ENCODE assay signal across 8 cellular contexts in the genomic region with DNA sequence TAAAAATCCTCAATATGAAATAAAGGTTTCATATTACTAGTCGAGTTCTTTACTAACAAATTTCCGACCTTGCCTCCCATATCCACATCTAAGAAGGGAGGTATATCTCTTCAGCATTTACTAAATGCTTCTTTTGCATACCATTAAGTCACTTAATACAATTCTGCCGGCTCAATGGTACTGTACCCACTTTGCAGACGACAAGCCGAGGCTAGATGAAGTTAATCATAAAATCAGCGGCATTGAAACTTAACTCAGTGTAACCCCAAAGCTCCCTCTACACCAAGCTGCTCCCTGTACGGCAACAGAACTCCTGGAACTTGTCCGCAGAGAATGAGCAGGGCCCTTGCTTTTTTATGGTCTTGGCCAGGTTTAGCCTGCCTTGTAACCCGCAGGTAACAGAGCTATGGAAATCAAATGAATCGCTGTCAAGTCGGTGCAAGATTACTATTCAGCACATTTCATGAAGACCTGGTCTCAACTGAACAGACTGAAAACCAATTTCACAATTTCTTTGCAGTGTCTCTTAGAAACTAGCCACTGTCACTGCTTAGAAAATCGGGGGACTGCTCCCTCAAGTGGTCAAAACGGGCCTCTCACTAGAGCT. TPM values are rescaled to one million over a fixed set of nuclear protein-coding genes. Genes with fewer than 3 reads are reported as not detected.
DNase-seq lines count a peak whose midpoint lies in the region; ATAC-seq and TF ChIP-seq lines count a peak whose summit lies in the region.

No MANE protein-coding gene starts in this region.

- TF ChIP-seq EP300 in tibial nerve (IDR thresholded peaks at IDR 0.05) = no peak

- no peaks in the 10 kb centered on the region for H3K27me3 Mint-ChIP-seq in activated CD4-positive, alpha-beta T cell treated with anti-CD3 and anti-CD28 coated beads, Interleukin-2, amount 10 ng/mL, durations not matched to agents 7 days and 5 days

- H3K4me3 Mint-ChIP-seq in activated CD4-positive, alpha-beta T cell treated with anti-CD3 and anti-CD28 coated beads, Interleukin-2, amount 10 ng/mL, durations not matched to agents 7 days and 5 days = peak overlapping the region; percentile 94

- no peaks in the 10 kb centered on the region for H3K9me3 Mint-ChIP-seq in activated CD4-positive, alpha-beta T cell treated with anti-CD3 and anti-CD28 coated beads, Interleukin-2, amount 10 ng/mL, durations not matched to agents 7 days and 5 days

- no peaks in the 10 kb centered on the region for H3K36me3 ChIP-seq in body of pancreas (replicated peaks in 1 of 2; ENCODE audit: insufficient read depth in 1 of 2, low read depth in 2 of 2)
- H3K36me3 ChIP-seq in right lobe of liver = no peaks in the 10 kb centered on the region
- no peaks in the 10 kb centered on the region for H3K36me3 ChIP-seq in tibial nerve

- peak overlapping the region; percentile 97 for H3K27ac Mint-ChIP-seq in activated CD4-positive, alpha-beta T cell treated with anti-CD3 and anti-CD28 coated beads, Interleukin-2, amount 10 ng/mL, durations not matched to agents 7 days and 5 days

- peak; percentile 20 for DNase-seq in activated CD4-positive, alpha-beta T cell treated with anti-CD3 and anti-CD28 coated beads, Interleukin-2, amount 10 ng/mL, durations not matched to agents 7 days and 5 days
- DNase-seq in activated CD4-positive, alpha-beta T cell treated with anti-CD3 and anti-CD28 coated beads for 4 hours = no peak
- no peak for DNase-seq in body of pancreas
- DNase-seq in right lobe of liver = no peak
- DNase-seq in tibial nerve (ENCODE audit: low spot score in 2 of 2) = no peak
- no peak for DNase-seq in kidney tubule cell (ENCODE audit: low spot score)

- H3K9me3 ChIP-seq in body of pancreas = no peaks in the 10 kb centered on the region
- no peaks in the 10 kb centered on the region for H3K9me3 ChIP-seq in right lobe of liver
- H3K9me3 ChIP-seq in tibial nerve = no peaks in the 10 kb centered on the region

- TF ChIP-seq CTCF in body of pancreas (IDR thresholded peaks at IDR 0.05) = no peak
- no peak for TF ChIP-seq CTCF in right lobe of liver (IDR thresholded peaks at IDR 0.05)
- no peak for TF ChIP-seq CTCF in tibial nerve (IDR thresholded peaks at IDR 0.05)

- peak; percentile 3 for ATAC-seq in HG03354 (IDR thresholded peaks at IDR 0.05; ENCODE audit: poor library complexity, severe bottlenecking, unreplicated experiment)
- peak; percentile 8 for ATAC-seq in body of pancreas
- ATAC-seq in right lobe of liver = peak in 2 of 4 donors; percentile 10 to 13
- no peak for ATAC-seq in GM18858 (IDR thresholded peaks at IDR 0.05; ENCODE audit: unreplicated experiment)

- CTCF ChIA-PET in activated CD4-positive, alpha-beta T cell treated with anti-CD3 and anti-CD28 coated beads, Interleukin-2, amount 10 ng/mL, durations not matched to agents 7 days and 5 days (lab: Charles Lee) = interaction anchor here (0.7 to 2.9 kb wide), 26 partner anchors 8 to 423 kb away, joined by 3 to 16 read pairs (median 6); partner anchors contain the start of gene PPP2R5A

- H3K4me1 Mint-ChIP-seq in activated CD4-positive, alpha-beta T cell treated with anti-CD3 and anti-CD28 coated beads, Interleukin-2, amount 10 ng/mL, durations not matched to agents 7 days and 5 days = peaks cover 65% of the 10 kb centered on the region

- intact Hi-C loops in body of pancreas (cut with DNase I) (loop anchor here (10.0 kb wide), 1 partner anchor 350 kb away; no protein-coding TSS in a partner anchor), right lobe of liver (cut with DNase I) (loop anchor here in 1 of 2 donors (10.0 kb wide), 1 partner anchor 350 kb away; no protein-coding TSS in a partner anchor)

- H3K27ac ChIP-seq in body of pancreas (peak overlapping the region; percentile 81 to 90 (median 84)), right lobe of liver (peak overlapping the region; percentile 77 to 78 (median 78)), tibial nerve (peak overlapping the region; percentile 69 to 94 (median 86))

- peaks cover 31% of the 10 kb centered on the region for H3K4me1 ChIP-seq in body of pancreas
- peaks cover 0 to 23% (median 3%) of the 10 kb centered on the region in 4 donors for H3K4me1 ChIP-seq in right lobe of liver
- peaks cover 0 to 41% (median 13%) of the 10 kb centered on the region in 4 donors for H3K4me1 ChIP-seq in tibial nerve

- 1% methylated on average over 12 to 13 of the region's 13 CpGs for WGBS in body of pancreas, 2 donors
- WGBS in right lobe of liver (ENCODE audit: insufficient coverage, low coverage, low lambda C conversion rate, missing lambda C conversion rate) = under 1% methylated on average over 11 of the region's 13 CpGs
- 2% methylated on average over 13 of the region's 13 CpGs for WGBS in tibial nerve, 2 donors

- H3K4me3 ChIP-seq in body of pancreas = peak overlapping the region; percentile 17 to 30
- H3K4me3 ChIP-seq in right lobe of liver = peak overlapping the region; percentile 54 to 60 (median 60)
- peak overlapping the region; percentile 47 to 73 (median 63) for H3K4me3 ChIP-seq in tibial nerve

- H3K27me3 ChIP-seq in body of pancreas = no peaks in the 10 kb centered on the region
- H3K27me3 ChIP-seq in right lobe of liver = no peaks in the 10 kb centered on the region
- no peaks in the 10 kb centered on the region for H3K27me3 ChIP-seq in tibial nerve

- peaks cover 42% of the 10 kb centered on the region for H3K36me3 Mint-ChIP-seq in activated CD4-positive, alpha-beta T cell treated with anti-CD3 and anti-CD28 coated beads, Interleukin-2, amount 10 ng/mL, durations not matched to agents 7 days and 5 days (ENCODE audit: low read depth)

- TF ChIP-seq POLR2A in body of pancreas (IDR thresholded peaks at IDR 0.05) = no peak
- no peak for TF ChIP-seq POLR2A in right lobe of liver (IDR thresholded peaks at IDR 0.05)
- no peak for TF ChIP-seq POLR2A in tibial nerve (IDR thresholded peaks at IDR 0.05)

- POLR2A ChIA-PET in activated CD4-positive, alpha-beta T cell treated with anti-CD3 and anti-CD28 coated beads, Interleukin-2, amount 10 ng/mL, durations not matched to agents 7 days and 5 days (lab: Charles Lee) = interaction anchor here (1.9 kb wide), 1 partner anchor 354 kb away, joined by 8 read pairs; no protein-coding TSS in a partner anchor

RNA-seq across cellular contexts. Expression of gene INTS7, which starts 0.7 kb away (rescaled TPM):
- total RNA-seq in activated CD4-positive, alpha-beta T cell treated with anti-CD3 and anti-CD28 coated beads, Interleukin-2, amount 10 ng/mL, durations not matched to agents 7 days and 5 days = 10 to 100 TPM; 29.9 to 34.8 TPM
- 1 to 10 TPM; 6.6 to 8.6 TPM for total RNA-seq in body of pancreas
- total RNA-seq in right lobe of liver = 10 to 100 TPM in 2 of 6 experiments, 1 to 10 TPM in 4; 5.9 to 14.2 (median 9.6) TPM
- 10 to 100 TPM in 2 of 4 donors, 1 to 10 TPM in 2; 7.9 to 18.6 (median 9.6) TPM for total RNA-seq in tibial nerve

RNA-seq across cellular contexts. Expression of gene DTL, which starts 0.9 kb away (rescaled TPM):
- 10 to 100 TPM; 64.9 to 72.1 TPM for total RNA-seq in activated CD4-positive, alpha-beta T cell treated with anti-CD3 and anti-CD28 coated beads, Interleukin-2, amount 10 ng/mL, durations not matched to agents 7 days and 5 days
- total RNA-seq in body of pancreas (under 1 TPM in 1 of 2 donors, not detected in 1; under 0.01 TPM), right lobe of liver (10 to 100 TPM in 1 of 6 experiments, 1 to 10 TPM in 2, under 1 TPM in 3; 0.07 to 12.2 (median 0.94) TPM), tibial nerve (under 1 TPM in 2 of 4 donors, not detected in 2; 0.21 to 0.90 TPM)

Comparison
In these comparisons a context has a peak if more than half of its experiments do, and no peak if none do; other contexts are left out.
1. RNA of gene DTL, which starts 0.9 kb away (total RNA-seq): 64.9 to 72.1 TPM in activated CD4-positive, alpha-beta T cell treated with anti-CD3 and anti-CD28 coated beads, Interleukin-2, amount 10 ng/mL, durations not matched to agents 7 days and 5 days; 0.07 to 12.2 TPM in right lobe of liver, 0.21 to 0.90 TPM in tibial nerve and under 0.01 TPM in body of pancreas; every median in the first group is over 4 times any median in the second.
2. Peak in every context shown above with its lines, with median percentiles within 50 percentile points of each other: H3K27ac ChIP-seq and H3K4me3 ChIP-seq.